ENCODE assay signal across 24 cellular contexts in genomic region chr2:141711627-141712026, GRCh38.
"Had no signal": no experiment of that assay in that cellular context is flagged by ENCODE, and none has a peak within 500 bp of the region (broad histone marks: within the 10 kb centered on the region; RNA-seq: fewer than 3 reads in every experiment).

No MANE protein-coding gene starts in this region.

- H3K4me1 Mint-ChIP-seq: activated naive CD8-positive, alpha-beta T cell treated with anti-CD3 and anti-CD28 coated beads, Interleukin-2, amount 50 U/mL, for 24 hours; WTC11 had no signal

- DNase-seq: activated CD4-positive, alpha-beta T cell treated with anti-CD3 and anti-CD28 coated beads for 48 hours; activated CD4-positive, alpha-beta T cell treated with anti-CD3 and anti-CD28 coated beads, Interleukin-2, amount 50 U/mL, for 4 hours; activated CD4-positive, CD25-positive, alpha-beta regulatory T cell treated with anti-CD3 and anti-CD28 coated beads, Interleukin-2, amount 50 U/mL, for 72 hours; activated CD8-positive, alpha-beta T cell treated with anti-CD3 and anti-CD28 coated beads, Interleukin-2, amount 10 ng/mL, durations not matched to agents 7 days and 5 days; activated effector memory CD4-positive, alpha-beta T cell treated with Interleukin-2 at 50 U/mL for 16 hours; activated naive CD4-positive, alpha-beta T cell treated with Interleukin-2 at 50 U/mL for 16 hours; activated naive CD8-positive, alpha-beta T cell treated with anti-CD3 and anti-CD28 coated beads, Interleukin-2, amount 50 U/mL, for 24 hours; activated T-cell treated with anti-CD3 and anti-CD28 coated beads, Interleukin-2, amount 50 U/mL, for 24 hours; amygdala; Karpas-422; MM.1S; NCI-H1105 treated with DMSO at 0.1 percent for 48 hours; NCI-H1436 treated with DMSO at 0.1 percent for 48 hours; NCI-H187 treated with DMSO at 0.1 percent for 48 hours; NCI-H2081 treated with DMSO at 0.1 percent for 48 hours; NCI-H510A treated with DMSO at 0.1 percent for 48 hours; Peyer's patch; SHP77 had no signal

- H3K36me3 ChIP-seq: Peyer's patch had no signal

- H3K9me3 ChIP-seq: Peyer's patch had no signal

- H3K4me1 ChIP-seq: Peyer's patch had no signal

- H3K4me3 ChIP-seq: K562, Peyer's patch had no signal

- H3K27me3 ChIP-seq: Peyer's patch had no signal

- H3K27ac Mint-ChIP-seq: activated CD8-positive, alpha-beta T cell treated with anti-CD3 and anti-CD28 coated beads, Interleukin-2, amount 10 ng/mL, durations not matched to agents 7 days and 5 days; activated naive CD4-positive, alpha-beta T cell treated with anti-CD3 and anti-CD28 coated beads, Interleukin-2, amount 50 U/mL, for 72 hours; activated naive CD8-positive, alpha-beta T cell treated with anti-CD3 and anti-CD28 coated beads, Interleukin-2, amount 50 U/mL, for 24 hours; activated T-cell treated with anti-CD3 and anti-CD28 coated beads, Interleukin-2, amount 50 U/mL, for 24 hours; activated T-helper 1 cell treated with anti-CD3 and anti-CD28 coated beads, Interleukin-12 subunit alpha, Interleukin-12 subunit beta, Interleukin-2, Interleukin-4 antibody, amounts not matched to agents 30 ng/mL and 10 ng/mL and 1 ng/mL, durations not matched to agents 14 hours and 24 hours and 36 hours; T-helper 1 cell treated with Interleukin-12 subunit alpha and Interleukin-12 subunit beta and Interleukin-4 antibody, amounts not matched to agents 30 μg/mL and 1 μg/mL, for 36 hours; WTC11 had no signal

- H3K36me3 Mint-ChIP-seq: activated naive CD4-positive, alpha-beta T cell treated with anti-CD3 and anti-CD28 coated beads, Interleukin-2, amount 50 U/mL, for 72 hours; brain; WTC11 had no signal

- H3K27me3 Mint-ChIP-seq: activated naive CD8-positive, alpha-beta T cell treated with anti-CD3 and anti-CD28 coated beads, Interleukin-2, amount 50 U/mL, for 24 hours; activated T-cell treated with anti-CD3 and anti-CD28 coated beads, Interleukin-2, amount 50 U/mL, for 24 hours had no signal

- H3K9me3 Mint-ChIP-seq: activated T-helper 1 cell treated with anti-CD3 and anti-CD28 coated beads, Interleukin-12 subunit alpha, Interleukin-12 subunit beta, Interleukin-2, Interleukin-4 antibody, amounts not matched to agents 30 ng/mL and 10 ng/mL and 1 ng/mL, durations not matched to agents 14 hours and 24 hours and 36 hours; brain; T-helper 1 cell treated with Interleukin-12 subunit alpha and Interleukin-12 subunit beta and Interleukin-4 antibody, amounts not matched to agents 30 μg/mL and 1 μg/mL, for 36 hours; WTC11 had no signal

- H3K4me3 Mint-ChIP-seq: activated CD8-positive, alpha-beta T cell treated with anti-CD3 and anti-CD28 coated beads, Interleukin-2, amount 10 ng/mL, durations not matched to agents 7 days and 5 days; activated naive CD8-positive, alpha-beta T cell treated with anti-CD3 and anti-CD28 coated beads, Interleukin-2, amount 50 U/mL, for 24 hours; activated T-cell treated with anti-CD3 and anti-CD28 coated beads, Interleukin-2, amount 50 U/mL, for 24 hours; activated T-helper 1 cell treated with anti-CD3 and anti-CD28 coated beads, Interleukin-12 subunit alpha, Interleukin-12 subunit beta, Interleukin-2, Interleukin-4 antibody, amounts not matched to agents 30 ng/mL and 10 ng/mL and 1 ng/mL, durations not matched to agents 14 hours and 24 hours and 36 hours; brain; T-helper 1 cell treated with Interleukin-12 subunit alpha and Interleukin-12 subunit beta and Interleukin-4 antibody, amounts not matched to agents 30 μg/mL and 1 μg/mL, for 36 hours; WTC11 had no signal
